In the genomic region with DNA sequence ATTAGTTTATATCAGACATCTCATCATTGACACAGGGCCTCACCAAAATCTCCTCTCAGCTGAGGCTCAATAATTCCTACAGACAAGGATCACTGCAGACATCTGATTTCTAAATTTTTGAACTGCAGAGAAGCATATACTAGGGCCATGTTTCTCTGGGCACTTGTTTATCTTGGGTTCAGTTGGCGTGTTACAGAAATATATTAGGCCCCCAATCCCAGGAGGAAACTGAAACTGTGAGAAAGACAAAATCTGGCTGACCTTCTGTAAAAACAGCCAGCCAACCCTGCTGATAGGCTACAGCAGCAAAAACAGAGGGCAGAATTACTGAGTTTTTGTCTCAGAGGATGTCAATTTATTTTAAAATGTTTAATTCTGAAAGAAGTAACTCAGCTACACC, we compare ENCODE assay signal across 3 cellular contexts.
TF ChIP-seq lines count a peak whose summit lies in the region.

No MANE protein-coding gene starts in this region.

TF ChIP-seq in liver, 16 proteins besides CTCF, POLR2A, EP300 and RAD21:
- TF ChIP-seq MAX (IDR thresholded peaks at IDR 0.05): no peak
- no peak for TF ChIP-seq HNF4G (IDR thresholded peaks at IDR 0.05)
- TF ChIP-seq FOXA2 (IDR thresholded peaks at IDR 0.05): no peak
- TF ChIP-seq NR2F2 (IDR thresholded peaks at IDR 0.05): peak; percentile 53
- TF ChIP-seq GABPA (IDR thresholded peaks at IDR 0.05 in 1 of 2, conservative IDR thresholded peaks at IDR 0.05 in 1 of 2): no peak
- TF ChIP-seq, protein P1, sequence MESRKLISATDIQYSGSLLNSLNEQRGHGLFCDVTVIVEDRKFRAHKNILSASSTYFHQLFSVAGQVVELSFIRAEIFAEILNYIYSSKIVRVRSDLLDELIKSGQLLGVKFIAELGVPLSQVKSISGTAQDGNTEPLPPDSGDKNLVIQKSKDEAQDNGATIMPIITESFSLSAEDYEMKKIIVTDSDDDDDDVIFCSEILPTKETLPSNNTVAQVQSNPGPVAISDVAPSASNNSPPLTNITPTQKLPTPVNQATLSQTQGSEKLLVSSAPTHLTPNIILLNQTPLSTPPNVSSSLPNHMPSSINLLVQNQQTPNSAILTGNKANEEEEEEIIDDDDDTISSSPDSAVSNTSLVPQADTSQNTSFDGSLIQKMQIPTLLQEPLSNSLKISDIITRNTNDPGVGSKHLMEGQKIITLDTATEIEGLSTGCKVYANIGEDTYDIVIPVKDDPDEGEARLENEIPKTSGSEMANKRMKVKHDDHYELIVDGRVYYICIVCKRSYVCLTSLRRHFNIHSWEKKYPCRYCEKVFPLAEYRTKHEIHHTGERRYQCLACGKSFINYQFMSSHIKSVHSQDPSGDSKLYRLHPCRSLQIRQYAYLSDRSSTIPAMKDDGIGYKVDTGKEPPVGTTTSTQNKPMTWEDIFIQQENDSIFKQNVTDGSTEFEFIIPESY (IDR thresholded peaks at IDR 0.05): no peak
- no peak for TF ChIP-seq HNF4A (conservative IDR thresholded peaks at IDR 0.05)
- no peak for TF ChIP-seq EGR1 (IDR thresholded peaks at IDR 0.05; ENCODE audit: low read depth in 2 of 2)

TF ChIP-seq in HepG2, 621 proteins besides CTCF, POLR2A, EP300 and RAD21 (continues in another document):
- no peak for TF ChIP-seq ZNF292 (CRISPR knock-in tag; IDR thresholded peaks at IDR 0.05; ENCODE audit: borderline replicate concordance, low read depth)
- TF ChIP-seq RARA (CRISPR knock-in tag; IDR thresholded peaks at IDR 0.05): no peak
- TF ChIP-seq ZNF552 (CRISPR knock-in tag; IDR thresholded peaks at IDR 0.05; ENCODE audit: borderline replicate concordance): no peak
- TF ChIP-seq, protein P2, sequence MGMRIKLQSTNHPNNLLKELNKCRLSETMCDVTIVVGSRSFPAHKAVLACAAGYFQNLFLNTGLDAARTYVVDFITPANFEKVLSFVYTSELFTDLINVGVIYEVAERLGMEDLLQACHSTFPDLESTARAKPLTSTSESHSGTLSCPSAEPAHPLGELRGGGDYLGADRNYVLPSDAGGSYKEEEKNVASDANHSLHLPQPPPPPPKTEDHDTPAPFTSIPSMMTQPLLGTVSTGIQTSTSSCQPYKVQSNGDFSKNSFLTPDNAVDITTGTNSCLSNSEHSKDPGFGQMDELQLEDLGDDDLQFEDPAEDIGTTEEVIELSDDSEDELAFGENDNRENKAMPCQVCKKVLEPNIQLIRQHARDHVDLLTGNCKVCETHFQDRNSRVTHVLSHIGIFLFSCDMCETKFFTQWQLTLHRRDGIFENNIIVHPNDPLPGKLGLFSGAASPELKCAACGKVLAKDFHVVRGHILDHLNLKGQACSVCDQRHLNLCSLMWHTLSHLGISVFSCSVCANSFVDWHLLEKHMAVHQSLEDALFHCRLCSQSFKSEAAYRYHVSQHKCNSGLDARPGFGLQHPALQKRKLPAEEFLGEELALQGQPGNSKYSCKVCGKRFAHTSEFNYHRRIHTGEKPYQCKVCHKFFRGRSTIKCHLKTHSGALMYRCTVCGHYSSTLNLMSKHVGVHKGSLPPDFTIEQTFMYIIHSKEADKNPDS (CRISPR knock-in tag; IDR thresholded peaks at IDR 0.05): no peak
- no peak for TF ChIP-seq ZNF10 (CRISPR knock-in tag; IDR thresholded peaks at IDR 0.05; ENCODE audit: borderline replicate concordance, low read depth)
- TF ChIP-seq BCL6 (CRISPR knock-in tag; IDR thresholded peaks at IDR 0.05): no peak
- no peak for TF ChIP-seq HNRNPL (IDR thresholded peaks at IDR 0.05; ENCODE audit: low read depth, low read length)
- no peak for TF ChIP-seq HNRNPK (IDR thresholded peaks at IDR 0.05; ENCODE audit: low read depth, low read length, poor library complexity, severe bottlenecking)
- no peak for TF ChIP-seq DMTF1 (CRISPR knock-in tag; IDR thresholded peaks at IDR 0.05)
- no peak for TF ChIP-seq ZHX2 (IDR thresholded peaks at IDR 0.05; ENCODE audit: low read depth)
- TF ChIP-seq ZHX2 (CRISPR knock-in tag; IDR thresholded peaks at IDR 0.05; ENCODE audit: borderline replicate concordance): no peak
- TF ChIP-seq ZC3H4 (CRISPR knock-in tag; IDR thresholded peaks at IDR 0.05; ENCODE audit: borderline replicate concordance): no peak
- TF ChIP-seq GFI1 (CRISPR knock-in tag; IDR thresholded peaks at IDR 0.05; ENCODE audit: borderline replicate concordance): no peak

TF ChIP-seq in endothelial cell of umbilical vein, 7 proteins besides CTCF, POLR2A, EP300 and RAD21:
- no peak for TF ChIP-seq MAX (IDR thresholded peaks at IDR 0.05; ENCODE audit: insufficient read depth, insufficient read length)
- no peak for TF ChIP-seq FOS (IDR thresholded peaks at IDR 0.05; ENCODE audit: borderline replicate concordance, insufficient read depth, low read length)
- no peak for TF ChIP-seq EZH2 (IDR thresholded peaks at IDR 0.05; ENCODE audit: borderline replicate concordance, low read depth, low read length, severe bottlenecking)
